13 cellular contexts compared by ENCODE assay signal in the genomic region with DNA sequence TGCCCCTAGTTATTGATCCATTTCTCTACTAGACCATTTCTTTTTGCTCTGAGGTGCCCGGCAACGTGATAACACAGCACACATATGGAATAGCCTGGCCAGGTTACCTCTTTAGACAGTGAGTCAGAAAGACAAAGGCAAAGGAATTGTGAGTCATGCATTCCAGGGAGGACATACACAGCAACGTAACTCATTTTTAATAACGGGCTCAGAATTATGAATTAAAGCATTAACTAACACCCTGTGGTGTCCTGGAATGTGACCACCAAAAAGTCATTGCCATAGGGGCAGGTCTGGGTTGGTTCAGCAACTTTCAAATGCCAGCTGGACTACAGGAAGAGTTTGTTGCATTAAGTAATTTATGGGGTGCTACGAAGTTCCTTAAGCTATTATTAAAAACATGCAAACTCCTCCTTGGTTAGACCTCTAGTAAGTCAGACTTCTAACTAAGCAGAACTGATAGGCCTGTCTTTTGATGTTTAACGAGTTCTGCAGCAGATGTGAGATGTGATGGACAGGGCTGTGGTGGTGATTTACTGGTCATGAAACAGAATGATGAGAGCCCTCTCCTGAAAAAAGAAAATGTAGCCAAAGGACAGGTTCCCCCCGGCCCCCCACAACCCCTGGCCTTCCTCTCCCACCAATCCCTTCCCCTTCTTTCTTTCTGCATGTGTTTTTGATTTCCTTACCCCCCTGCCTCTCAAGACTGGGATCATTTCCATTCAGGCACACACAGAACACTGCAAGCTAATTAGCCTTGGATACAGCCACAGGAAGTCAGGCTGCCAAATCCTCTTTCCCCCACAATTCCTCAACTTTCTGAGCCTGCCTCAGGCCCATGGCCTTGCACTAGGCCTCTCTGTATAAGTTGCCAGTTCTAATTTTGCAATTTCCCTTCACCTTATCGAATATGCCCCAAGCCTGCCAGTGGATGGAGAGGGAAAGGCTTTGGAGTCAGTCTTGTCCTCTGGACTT.
DNase-seq lines count a peak whose midpoint lies in the region; ATAC-seq and TF ChIP-seq lines count a peak whose summit lies in the region.
"Had no signal": no experiment of that assay in that cellular context is flagged by ENCODE, and none has a peak within 500 bp of the region (broad histone marks: within the 10 kb centered on the region; RNA-seq: fewer than 3 reads in every experiment).

No MANE protein-coding gene starts in this region.

- WGBS in aorta, 2 donors = 39 to 46% methylated on average over 8 of the region's 8 CpGs

- DNase-seq in left cardiac atrium = no peak
- no peak for DNase-seq in left ventricle myocardium inferior
- peak; percentile 86 for DNase-seq in astrocyte of the cerebellum (ENCODE audit: low read depth)
- DNase-seq in kidney epithelial cell (ENCODE audit: low read depth) = peak; percentile 59
- DNase-seq in aorta = no peak
- DNase-seq in NCI-H2081 (lab: John Stamatoyannopoulos, UW) = no peak
- no peak for DNase-seq in hepatic stellate cell (ENCODE audit: low spot score)
- DNase-seq in NCI-H524 (lab: John Stamatoyannopoulos, UW) = no peak
- DNase-seq: cerebellar nuclear complex, kidney, tibial artery had no signal

- H3K4me1 ChIP-seq in left ventricle myocardium inferior = no peaks in the 10 kb centered on the region
- no peaks in the 10 kb centered on the region for H3K4me1 ChIP-seq in aorta (ENCODE audit: control insufficient read depth in 1 of 2, insufficient read depth in 2 of 2, low read length in 2 of 2)
- H3K4me1 ChIP-seq: BLaER1, tibial artery had no signal

- in situ Hi-C loops in astrocyte of the cerebellum (cut with HindIII; ENCODE audit: low sequenced_read_pairs) = loop anchor here (5.0 kb wide), 1 partner anchor 88 kb away; a partner anchor contains a TSS

- TF ChIP-seq CTCF in left ventricle myocardium inferior (IDR thresholded peaks at IDR 0.05; ENCODE audit: borderline replicate concordance) (no peak), astrocyte of the cerebellum (IDR thresholded peaks at IDR 0.05; ENCODE audit: low read depth, low read length, missing control alignments) (no peak), kidney epithelial cell (IDR thresholded peaks at IDR 0.05; ENCODE audit: insufficient read depth, low read length, poor library complexity, severe bottlenecking) (no peak)

- H3K36me3 ChIP-seq in left ventricle myocardium inferior (no peaks in the 10 kb centered on the region), kidney epithelial cell (ENCODE audit: control insufficient read depth, insufficient read depth, low read length) (no peaks in the 10 kb centered on the region), aorta (ENCODE audit: control insufficient read depth in 1 of 2, insufficient read depth in 2 of 2, low read length in 1 of 2) (no peaks in the 10 kb centered on the region)
- H3K36me3 ChIP-seq: BLaER1, tibial artery had no signal

- H3K27me3 ChIP-seq in left ventricle myocardium inferior (ENCODE audit: low read depth) (no peaks in the 10 kb centered on the region), kidney epithelial cell (ENCODE audit: control insufficient read depth, insufficient read depth, low read length) (no peaks in the 10 kb centered on the region), aorta (ENCODE audit: control insufficient read depth in 1 of 2, insufficient read depth in 2 of 2, low read length in 1 of 2) (no peaks in the 10 kb centered on the region)
- H3K27me3 ChIP-seq: BLaER1, tibial artery had no signal

- H3K27ac ChIP-seq in left ventricle myocardium inferior (replicated peaks) (no peak overlapping the region), aorta (ENCODE audit: low read depth in 1 of 2, low read length in 2 of 2) (no peak overlapping the region)
- H3K27ac ChIP-seq: BLaER1, tibial artery had no signal

- H3K9me3 ChIP-seq in left ventricle myocardium inferior (replicated peaks) = no peaks in the 10 kb centered on the region
- no peaks in the 10 kb centered on the region for H3K9me3 ChIP-seq in aorta (ENCODE audit: control insufficient read depth, low read length)
- H3K9me3 ChIP-seq: BLaER1, tibial artery had no signal

- ATAC-seq in left cardiac atrium = peak; percentile 77 to 94
- peak; percentile 71 for ATAC-seq in aorta (ENCODE audit: low FRiP score)
- ATAC-seq: GM23338 had no signal

- no peak overlapping the region for H3K4me3 ChIP-seq in left ventricle myocardium inferior
- H3K4me3 ChIP-seq in astrocyte of the cerebellum (ENCODE audit: low read depth, low read length) = no peak overlapping the region
- no peak overlapping the region for H3K4me3 ChIP-seq in kidney epithelial cell (ENCODE audit: low read depth, low read length)
- no peak overlapping the region for H3K4me3 ChIP-seq in aorta (ENCODE audit: low read length in 2 of 2)
- H3K4me3 ChIP-seq: BLaER1, GM23338, tibial artery had no signal

- intact Hi-C loops in left cardiac atrium (cut with DNase I) (loop anchor here in 1 of 2 donors (5.0 kb wide), 1 partner anchor 88 kb away; a partner anchor contains a TSS), left ventricle myocardium inferior (cut with micrococcal nuclease) (loop anchor here (10.0 kb wide), 1 partner anchor 485 kb away; no protein-coding TSS in a partner anchor), aorta (cut with DNase I) (no loop called here)

Comparison
In these comparisons a context has a peak if more than half of its experiments do, and no peak if none do; other contexts are left out.
1. DNase-seq: peak in astrocyte of the cerebellum (single experiment) and kidney epithelial cell (single experiment); none in left cardiac atrium (single experiment), left ventricle myocardium inferior (single experiment), aorta (0 of 2), NCI-H2081 (0 of 2), hepatic stellate cell (single experiment) and NCI-H524 (0 of 2).